ENCODE assay signal across 12 cellular contexts in genomic region chr6:11350294-11350693, GRCh38.
A peak's percentile ranks its signal among the peaks of the same experiment; 100 is the strongest.
DNase-seq lines count a peak whose midpoint lies in the region; ATAC-seq and TF ChIP-seq lines count a peak whose summit lies in the region.
"Had no signal": no experiment of that assay in that cellular context is flagged by ENCODE, and none has a peak within 500 bp of the region (broad histone marks: within the 10 kb centered on the region; RNA-seq: fewer than 3 reads in every experiment).

No MANE protein-coding gene starts in this region.

- H3K27me3 ChIP-seq in H9 (ENCODE audit: insufficient read depth, low read length) = no peaks in the 10 kb centered on the region
- H3K27me3 ChIP-seq in naive thymus-derived CD4-positive, alpha-beta T cell (ENCODE audit: control insufficient read depth in 2 of 2, insufficient read depth in 2 of 2, low read length in 2 of 2) = no peaks in the 10 kb centered on the region
- H3K27me3 ChIP-seq: hepatocyte had no signal

- H3K23me2 ChIP-seq in H9 (ENCODE audit: insufficient read length, low read depth, low read length, poor library complexity, severe bottlenecking) = no peaks in the 10 kb centered on the region

- H2BK15ac ChIP-seq in H9 (ENCODE audit: low read depth, low read length) = no peak overlapping the region

- no peak overlapping the region for H2BK120ac ChIP-seq in H9 (ENCODE audit: low read depth, low read length, poor library complexity, severe bottlenecking)

- H3K56ac ChIP-seq in H9 (ENCODE audit: insufficient read length, low read depth, low read length) = no peak overlapping the region

- no peak overlapping the region for H3K4me3 ChIP-seq in naive thymus-derived CD4-positive, alpha-beta T cell (ENCODE audit: low read length)
- H3K4me3 ChIP-seq: hepatocyte, K562 had no signal

- H3K36me3 ChIP-seq in naive thymus-derived CD4-positive, alpha-beta T cell (ENCODE audit: control insufficient read depth in 2 of 3, insufficient read depth in 3 of 3, low read length in 3 of 3) = peaks cover 0 to 14% (median 5%) of the 10 kb centered on the region in 3 experiments
- H3K36me3 ChIP-seq: WERI-Rb-1 had no signal

- H3K23ac ChIP-seq in H9 (ENCODE audit: insufficient read length, low read depth, low read length) = no peak overlapping the region

- H3K27ac ChIP-seq in H9 (ENCODE audit: insufficient read length, low read depth, low read length) = no peak overlapping the region
- no peak overlapping the region for H3K27ac ChIP-seq in naive thymus-derived CD4-positive, alpha-beta T cell (ENCODE audit: low read depth, low read length)
- H3K27ac ChIP-seq: hepatocyte, WERI-Rb-1 had no signal

- H3K9ac ChIP-seq in H9 (ENCODE audit: extremely low read depth, insufficient read length, low read length) = no peak overlapping the region

- H3K4ac ChIP-seq in H9 (ENCODE audit: low read depth, low read length) = no peak overlapping the region

- CTCF ChIA-PET in naive thymus-derived CD4-positive, alpha-beta T cell (lab: Charles Lee) = no interaction called here

- H3K9me3 ChIP-seq in H9 (ENCODE audit: control insufficient read depth, low read depth, low read length) = no peaks in the 10 kb centered on the region
- no peaks in the 10 kb centered on the region for H3K9me3 ChIP-seq in naive thymus-derived CD4-positive, alpha-beta T cell (ENCODE audit: control insufficient read depth in 2 of 3, low read length in 3 of 3)

- no peaks in the 10 kb centered on the region for H3K4me1 Mint-ChIP-seq in H9
- H3K4me1 Mint-ChIP-seq in dendritic cell treated with granulocyte-macrophage colony-stimulating factor and Interleukin-4, amounts not matched to agents 40 ng/mL and 50 ng/mL, for 4 days (ENCODE audit: low read depth) = peaks cover 53% of the 10 kb centered on the region
- peaks cover 60 to 94% (median 84%) of the 10 kb centered on the region in 7 donors for H3K4me1 Mint-ChIP-seq in naive thymus-derived CD4-positive, alpha-beta T cell

- H4K91ac ChIP-seq in H9 (ENCODE audit: insufficient read length, low read depth, low read length) = no peak overlapping the region

- H4K20me1 ChIP-seq in H9 (ENCODE audit: control insufficient read depth, insufficient read depth, insufficient read length) = no peaks in the 10 kb centered on the region

- no peaks in the 10 kb centered on the region; a peak in 2 of 7 replicates for H3K36me3 Mint-ChIP-seq in H9 (ENCODE audit: insufficient read depth in 1 of 3, low read depth in 3 of 3)
- no peaks in the 10 kb centered on the region for H3K36me3 Mint-ChIP-seq in dendritic cell treated with granulocyte-macrophage colony-stimulating factor and Interleukin-4, amounts not matched to agents 40 ng/mL and 50 ng/mL, for 4 days (ENCODE audit: low read depth)
- peaks cover 19 to 64% (median 46%) of the 10 kb centered on the region in 5 donors for H3K36me3 Mint-ChIP-seq in naive thymus-derived CD4-positive, alpha-beta T cell

- no peak overlapping the region for H2BK12ac ChIP-seq in H9 (ENCODE audit: insufficient read length, low read depth, low read length)

- no peak overlapping the region for H3K18ac ChIP-seq in H9 (ENCODE audit: insufficient read length, low read depth, low read length)

- peaks cover 1% of the 10 kb centered on the region; the same call in 1 of the 2 replicates for H3K79me2 ChIP-seq in H9 (ENCODE audit: insufficient read depth, low read length)
- H3K79me2 ChIP-seq: hepatocyte had no signal

- peaks cover 0 to 3% of the 10 kb centered on the region in 2 experiments; a peak in 2 of 5 replicates for H3K9me3 Mint-ChIP-seq in H9
- H3K9me3 Mint-ChIP-seq in dendritic cell treated with granulocyte-macrophage colony-stimulating factor and Interleukin-4, amounts not matched to agents 40 ng/mL and 50 ng/mL, for 4 days = no peaks in the 10 kb centered on the region
- H3K9me3 Mint-ChIP-seq in naive thymus-derived CD4-positive, alpha-beta T cell = peaks cover 0 to 14% (median 0%) of the 10 kb centered on the region in 11 donors
- H3K9me3 Mint-ChIP-seq: activated naive CD4-positive, alpha-beta T cell treated with anti-CD3 and anti-CD28 coated beads, Interleukin-2, amount 10 ng/mL, durations not matched to agents 7 days and 5 days had no signal

- no peak for TF ChIP-seq CTCF in H9 (conservative IDR thresholded peaks at IDR 0.05)

- no peak overlapping the region for H3T11ph ChIP-seq in H9 (ENCODE audit: low read length)

- no peak overlapping the region for H2AFZ ChIP-seq in H9 (ENCODE audit: low read length)
- H2AFZ ChIP-seq: hepatocyte had no signal

- H3K4me3 Mint-ChIP-seq in H9 = no peak overlapping the region
- H3K4me3 Mint-ChIP-seq in dendritic cell treated with granulocyte-macrophage colony-stimulating factor and Interleukin-4, amounts not matched to agents 40 ng/mL and 50 ng/mL, for 4 days = no peak overlapping the region
- no peak overlapping the region for H3K4me3 Mint-ChIP-seq in naive thymus-derived CD4-positive, alpha-beta T cell
- H3K4me3 Mint-ChIP-seq: activated naive CD4-positive, alpha-beta T cell treated with anti-CD3 and anti-CD28 coated beads, Interleukin-2, amount 10 ng/mL, durations not matched to agents 7 days and 5 days had no signal

- DNase-seq in H9 = no peak
- peak; percentile 98 for DNase-seq in NOMO-1 treated with DMSO at 0.1 percent for 48 hours (lab: John Stamatoyannopoulos, UW; ENCODE audit: unreplicated experiment)
- DNase-seq in naive thymus-derived CD4-positive, alpha-beta T cell = no peak
- no peak for DNase-seq in cerebellar nuclear complex (lab: John Stamatoyannopoulos, UW)
- DNase-seq: activated naive CD4-positive, alpha-beta T cell treated with anti-CD3 and anti-CD28 coated beads, Interleukin-2, amount 10 ng/mL, durations not matched to agents 7 days and 5 days; effector CD8-positive, alpha-beta T cell; WERI-Rb-1 had no signal

- H3K27me3 Mint-ChIP-seq in H9 (ENCODE audit: low read depth) = peaks cover 4% of the 10 kb centered on the region
- peaks cover 20% of the 10 kb centered on the region for H3K27me3 Mint-ChIP-seq in dendritic cell treated with granulocyte-macrophage colony-stimulating factor and Interleukin-4, amounts not matched to agents 40 ng/mL and 50 ng/mL, for 4 days
- no peaks in the 10 kb centered on the region for H3K27me3 Mint-ChIP-seq in naive thymus-derived CD4-positive, alpha-beta T cell
- H3K27me3 Mint-ChIP-seq: activated naive CD4-positive, alpha-beta T cell treated with anti-CD3 and anti-CD28 coated beads, Interleukin-2, amount 10 ng/mL, durations not matched to agents 7 days and 5 days had no signal

- H3K4me2 ChIP-seq in H9 (ENCODE audit: insufficient read depth, insufficient read length, low read length) = no peak overlapping the region
- H3K4me2 ChIP-seq: hepatocyte had no signal

- H2BK20ac ChIP-seq in H9 (ENCODE audit: low read depth, low read length, poor library complexity, severe bottlenecking) = no peak overlapping the region

- H2BK5ac ChIP-seq in H9 (ENCODE audit: insufficient read length, low read length) = no peak overlapping the region

- intact Hi-C loops in dendritic cell treated with granulocyte-macrophage colony-stimulating factor and Interleukin-4, amounts not matched to agents 40 ng/mL and 50 ng/mL, for 4 days (cut with micrococcal nuclease) = no loop called here
- intact Hi-C loops in naive thymus-derived CD4-positive, alpha-beta T cell (cut with micrococcal nuclease) = loop anchor here in 1 of 2 donors (5.0 kb wide), 1 partner anchor 33 kb away; no protein-coding TSS in a partner anchor

- H3K79me1 ChIP-seq in H9 (ENCODE audit: insufficient read depth, low read depth, low read length, poor library complexity, severe bottlenecking) = no peaks in the 10 kb centered on the region

- H3K14ac ChIP-seq in H9 (ENCODE audit: insufficient read depth, low read length) = 0 out of 2 replicates have a peak overlapping the region, but pooled peaks have one; percentile 29

- POLR2A ChIA-PET in naive thymus-derived CD4-positive, alpha-beta T cell (lab: Charles Lee) = no interaction called here

- WGBS in H9 (ENCODE audit: extremely low coverage, insufficient read length, low lambda C conversion rate) = no CpG with 5 or more reads among the region's 4 CpGs

- no peak overlapping the region for H4K5ac ChIP-seq in H9 (ENCODE audit: insufficient read length, low read depth, low read length)

- H3K27ac Mint-ChIP-seq in H9 = no peak overlapping the region; a peak in 1 of 7 replicates
- peak overlapping the region; percentile 56 for H3K27ac Mint-ChIP-seq in dendritic cell treated with granulocyte-macrophage colony-stimulating factor and Interleukin-4, amounts not matched to agents 40 ng/mL and 50 ng/mL, for 4 days
- H3K27ac Mint-ChIP-seq in naive thymus-derived CD4-positive, alpha-beta T cell = peak overlapping the region in 1 of 9 donors; percentile 58
- H3K27ac Mint-ChIP-seq: activated naive CD4-positive, alpha-beta T cell treated with anti-CD3 and anti-CD28 coated beads, Interleukin-2, amount 10 ng/mL, durations not matched to agents 7 days and 5 days had no signal

- H3K4me1 ChIP-seq in H9 (ENCODE audit: insufficient read depth, low read length) = no peaks in the 10 kb centered on the region
- peaks cover 15% of the 10 kb centered on the region in 2 donors for H3K4me1 ChIP-seq in naive thymus-derived CD4-positive, alpha-beta T cell (ENCODE audit: control insufficient read depth in 2 of 2, insufficient read depth in 2 of 2, low read length in 2 of 2)

- no peak overlapping the region for H2AK5ac ChIP-seq in H9 (ENCODE audit: insufficient read length, low read length)

- no peak overlapping the region for H4K8ac ChIP-seq in H9 (replicated peaks; ENCODE audit: insufficient read length, low read depth, low read length)

- peak; percentile 85 for ATAC-seq in naive thymus-derived CD4-positive, alpha-beta T cell
- ATAC-seq in HG02981 (IDR thresholded peaks at IDR 0.05; ENCODE audit: unreplicated experiment) (no peak), GM21717 (IDR thresholded peaks at IDR 0.05; ENCODE audit: unreplicated experiment) (no peak)
- ATAC-seq: K562 had no signal
